Comparison of ENCODE assay signal across 24 cellular contexts in genomic region chr20:62048821-62049291, GRCh38.
"Had no signal": no experiment of that assay in that cellular context is flagged by ENCODE, and none has a peak within 500 bp of the region (broad histone marks: within the 10 kb centered on the region; RNA-seq: fewer than 3 reads in every experiment).

No MANE protein-coding gene starts in this region.

- H3K27ac Mint-ChIP-seq: activated CD4-positive, alpha-beta memory T cell treated with anti-CD3 and anti-CD28 coated beads for 36 hours; activated CD4-positive, alpha-beta T cell treated with anti-CD3 and anti-CD28 coated beads, Interleukin-2, amount 10 ng/mL, durations not matched to agents 24 days and 14 days; activated naive CD4-positive, alpha-beta T cell treated with anti-CD3 and anti-CD28 coated beads, Interleukin-2, amount 50 U/mL, for 24 hours; activated naive CD8-positive, alpha-beta T cell treated with anti-CD3 and anti-CD28 coated beads, Interleukin-2, amount 50 U/mL, for 24 hours; activated T-helper 1 cell treated with anti-CD3 and anti-CD28 coated beads, Interleukin-12 subunit alpha, Interleukin-12 subunit beta, Interleukin-2, Interleukin-4 antibody, amounts not matched to agents 30 ng/mL and 10 ng/mL and 1 ng/mL, durations not matched to agents 14 hours and 24 hours and 36 hours; natural killer cell; progenitor cell of endocrine pancreas had no signal

- H3K9me3 ChIP-seq: gastroesophageal sphincter, right lobe of liver, stomach, thyroid gland had no signal

- H3K36me3 ChIP-seq: neural progenitor cell, right lobe of liver, thyroid gland had no signal

- DNase-seq: activated CD4-positive, alpha-beta memory T cell treated with anti-CD3 and anti-CD28 coated beads for 36 hours; activated CD4-positive, alpha-beta T cell treated with anti-CD3 and anti-CD28 coated beads, Interleukin-2, amount 10 ng/mL, durations not matched to agents 24 days and 14 days; activated CD4-positive, CD25-positive, alpha-beta regulatory T cell treated with anti-CD3 and anti-CD28 coated beads, Interleukin-2, amount 50 U/mL, for 72 hours; activated gamma-delta T cell treated with Interleukin-2 at 50 U/mL for 16 hours; activated naive CD8-positive, alpha-beta T cell treated with anti-CD3 and anti-CD28 coated beads, Interleukin-2, amount 50 U/mL, for 24 hours; activated T-cell treated with anti-CD3 and anti-CD28 coated beads, Interleukin-2, amount 50 U/mL, for 1 hour; amygdala; central memory CD4-positive, alpha-beta T cell; effector CD8-positive, alpha-beta T cell; mesendoderm; natural killer cell; stimulated activated CD4-positive, alpha-beta T cell treated with anti-CD3 and anti-CD28 coated beads, Interleukin-12 subunit alpha, Interleukin-12 subunit beta, amount 100 ng/mL, for 4 hours; stimulated activated CD4-positive, alpha-beta T cell treated with anti-CD3 and anti-CD28 coated beads, Interleukin-4, amount 100 ng/mL, for 1 hour; stomach; thyroid gland; WERI-Rb-1 had no signal

- ATAC-seq: activated naive CD8-positive, alpha-beta T cell treated with anti-CD3 and anti-CD28 coated beads, Interleukin-2, amount 50 U/mL, for 24 hours; gastroesophageal sphincter; natural killer cell; right lobe of liver had no signal

- H3K27ac ChIP-seq: gastroesophageal sphincter, hepatocyte, neural progenitor cell, right lobe of liver, stomach, thyroid gland, WERI-Rb-1 had no signal

- H3K4me3 Mint-ChIP-seq: activated CD4-positive, alpha-beta memory T cell treated with anti-CD3 and anti-CD28 coated beads for 36 hours; activated CD4-positive, alpha-beta T cell treated with anti-CD3 and anti-CD28 coated beads, Interleukin-2, amount 10 ng/mL, durations not matched to agents 24 days and 14 days; activated naive CD4-positive, alpha-beta T cell treated with anti-CD3 and anti-CD28 coated beads, Interleukin-2, amount 50 U/mL, for 24 hours; activated naive CD8-positive, alpha-beta T cell treated with anti-CD3 and anti-CD28 coated beads, Interleukin-2, amount 50 U/mL, for 24 hours; activated T-helper 1 cell treated with anti-CD3 and anti-CD28 coated beads, Interleukin-12 subunit alpha, Interleukin-12 subunit beta, Interleukin-2, Interleukin-4 antibody, amounts not matched to agents 30 ng/mL and 10 ng/mL and 1 ng/mL, durations not matched to agents 14 hours and 24 hours and 36 hours; natural killer cell; neural progenitor cell had no signal

- H3K27me3 Mint-ChIP-seq: activated CD4-positive, alpha-beta memory T cell treated with anti-CD3 and anti-CD28 coated beads for 36 hours; activated CD4-positive, alpha-beta T cell treated with anti-CD3 and anti-CD28 coated beads, Interleukin-2, amount 10 ng/mL, durations not matched to agents 24 days and 14 days; activated naive CD4-positive, alpha-beta T cell treated with anti-CD3 and anti-CD28 coated beads, Interleukin-2, amount 50 U/mL, for 24 hours; activated naive CD8-positive, alpha-beta T cell treated with anti-CD3 and anti-CD28 coated beads, Interleukin-2, amount 50 U/mL, for 24 hours; progenitor cell of endocrine pancreas had no signal

- H3K36me3 Mint-ChIP-seq: activated CD4-positive, alpha-beta memory T cell treated with anti-CD3 and anti-CD28 coated beads for 36 hours; activated naive CD4-positive, alpha-beta T cell treated with anti-CD3 and anti-CD28 coated beads, Interleukin-2, amount 50 U/mL, for 24 hours; natural killer cell had no signal

- H3K4me1 ChIP-seq: thyroid gland had no signal

- H3K9me3 Mint-ChIP-seq: activated CD4-positive, alpha-beta memory T cell treated with anti-CD3 and anti-CD28 coated beads for 36 hours; activated CD4-positive, alpha-beta T cell treated with anti-CD3 and anti-CD28 coated beads, Interleukin-2, amount 10 ng/mL, durations not matched to agents 24 days and 14 days; activated naive CD4-positive, alpha-beta T cell treated with anti-CD3 and anti-CD28 coated beads, Interleukin-2, amount 50 U/mL, for 24 hours; activated naive CD8-positive, alpha-beta T cell treated with anti-CD3 and anti-CD28 coated beads, Interleukin-2, amount 50 U/mL, for 24 hours; activated T-helper 1 cell treated with anti-CD3 and anti-CD28 coated beads, Interleukin-12 subunit alpha, Interleukin-12 subunit beta, Interleukin-2, Interleukin-4 antibody, amounts not matched to agents 30 ng/mL and 10 ng/mL and 1 ng/mL, durations not matched to agents 14 hours and 24 hours and 36 hours; natural killer cell; neural progenitor cell had no signal

- H3K4me3 ChIP-seq: gastroesophageal sphincter, hepatocyte, lung, neural progenitor cell, right lobe of liver, stomach, thyroid gland had no signal

- H3K27me3 ChIP-seq: gastroesophageal sphincter, hepatocyte, neural progenitor cell, right lobe of liver, stomach, thyroid gland had no signal
